10 cellular contexts compared by ENCODE assay signal in genomic region chr9:121298689-121299112, GRCh38. TPM values are rescaled to one million over a fixed set of nuclear protein-coding genes. Genes with fewer than 3 reads are reported as not detected.
A peak's percentile ranks its signal among the peaks of the same experiment; 100 is the strongest.
DNase-seq lines count a peak whose midpoint lies in the region; ATAC-seq, FAIRE-seq and TF ChIP-seq lines count a peak whose summit lies in the region.
"Had no signal": no experiment of that assay in that cellular context is flagged by ENCODE, and none has a peak within 500 bp of the region (broad histone marks: within the 10 kb centered on the region; RNA-seq: fewer than 3 reads in every experiment).

No MANE protein-coding gene starts in this region.

- no peaks in the 10 kb centered on the region for H3K27me3 ChIP-seq in colonic mucosa
- no peaks in the 10 kb centered on the region for H3K27me3 ChIP-seq in lung (ENCODE audit: control insufficient read depth, insufficient read depth)
- H3K27me3 ChIP-seq in tibial artery, result no peaks in the 10 kb centered on the region

- no peak for FAIRE-seq in HTR-8/SVneo (lab: Jason Lieb, UNC)

- H3K4me1 Mint-ChIP-seq in activated CD4-positive, alpha-beta T cell treated with anti-CD3 and anti-CD28 coated beads, Interleukin-2, amount 10 ng/mL, durations not matched to agents 7 days and 5 days, result peaks cover 17% of the 10 kb centered on the region

- H3K9me3 Mint-ChIP-seq in activated CD4-positive, alpha-beta T cell treated with anti-CD3 and anti-CD28 coated beads, Interleukin-2, amount 10 ng/mL, durations not matched to agents 7 days and 5 days, result no peaks in the 10 kb centered on the region

- H3K9ac ChIP-seq in colonic mucosa (ENCODE audit: low read depth in 2 of 2, low read length in 2 of 2), result peak overlapping the region in 1 of 2 donors; percentile 27

- no peaks in the 10 kb centered on the region for H3K9me3 ChIP-seq in colonic mucosa
- no peaks in the 10 kb centered on the region for H3K9me3 ChIP-seq in lung (ENCODE audit: control insufficient read depth in 2 of 2, insufficient read depth in 1 of 2, low read length in 1 of 2)
- H3K9me3 ChIP-seq in tibial artery, result no peaks in the 10 kb centered on the region

- peaks cover 21% of the 10 kb centered on the region for H3K27me3 Mint-ChIP-seq in activated CD4-positive, alpha-beta T cell treated with anti-CD3 and anti-CD28 coated beads, Interleukin-2, amount 10 ng/mL, durations not matched to agents 7 days and 5 days

- H3K36me3 Mint-ChIP-seq in activated CD4-positive, alpha-beta T cell treated with anti-CD3 and anti-CD28 coated beads, Interleukin-2, amount 10 ng/mL, durations not matched to agents 7 days and 5 days (ENCODE audit: low read depth), result no peaks in the 10 kb centered on the region

- CTCF ChIA-PET in activated CD4-positive, alpha-beta T cell treated with anti-CD3 and anti-CD28 coated beads, Interleukin-2, amount 10 ng/mL, durations not matched to agents 7 days and 5 days (lab: Charles Lee), result interaction anchor here (0.8 to 1.9 kb wide), 5 partner anchors 16 to 21 kb away, joined by 3 to 7 read pairs (median 4); no protein-coding TSS in a partner anchor

- POLR2A ChIA-PET in activated CD4-positive, alpha-beta T cell treated with anti-CD3 and anti-CD28 coated beads, Interleukin-2, amount 10 ng/mL, durations not matched to agents 7 days and 5 days (lab: Charles Lee), result no interaction called here

- H3K4me3 Mint-ChIP-seq in activated CD4-positive, alpha-beta T cell treated with anti-CD3 and anti-CD28 coated beads, Interleukin-2, amount 10 ng/mL, durations not matched to agents 7 days and 5 days, result peak overlapping the region; percentile 47

- H3K27ac ChIP-seq in colonic mucosa (peak overlapping the region; percentile 62), lung (ENCODE audit: low read depth in 1 of 2, low read length in 1 of 2) (peak overlapping the region; percentile 57 to 92), tibial artery (peak overlapping the region; percentile 92 to 95)

- H3K36me3 ChIP-seq in colonic mucosa, result peaks cover 9% of the 10 kb centered on the region
- peaks cover 0 to 19% of the 10 kb centered on the region in 2 donors for H3K36me3 ChIP-seq in lung (ENCODE audit: control insufficient read depth in 2 of 2, insufficient read depth in 2 of 2, low read length in 2 of 2)
- peaks cover 20 to 29% (median 20%) of the 10 kb centered on the region in 3 donors for H3K36me3 ChIP-seq in tibial artery

- peaks cover 6% of the 10 kb centered on the region for H3K4me1 ChIP-seq in colonic mucosa
- H3K4me1 ChIP-seq in lung (ENCODE audit: control insufficient read depth in 2 of 2, insufficient read depth in 2 of 2, low read length in 2 of 2), result peaks cover 10 to 39% of the 10 kb centered on the region in 2 donors
- peaks cover 26 to 94% (median 85%) of the 10 kb centered on the region in 4 donors for H3K4me1 ChIP-seq in tibial artery

- no peak overlapping the region for H3K27ac Mint-ChIP-seq in activated CD4-positive, alpha-beta T cell treated with anti-CD3 and anti-CD28 coated beads, Interleukin-2, amount 10 ng/mL, durations not matched to agents 7 days and 5 days

- no peak for DNase-seq in activated CD4-positive, alpha-beta T cell treated with anti-CD3 and anti-CD28 coated beads, Interleukin-2, amount 10 ng/mL, durations not matched to agents 7 days and 5 days
- DNase-seq in activated CD4-positive, alpha-beta T cell treated with anti-CD3 and anti-CD28 coated beads, Interleukin-2, amount 50 U/mL, for 4 hours, result no peak
- DNase-seq in colonic mucosa (no peak), lung (ENCODE audit: low spot score) (no peak), tibial artery (peak; percentile 67 to 77), HTR-8/SVneo (ENCODE audit: insufficient read length, low spot score) (no peak), NCI-H187 (lab: John Stamatoyannopoulos, UW) (no peak)
- DNase-seq: DMS79, KBM-7 had no signal

- ATAC-seq in lung (ENCODE audit: insufficient read depth, low FRiP score), result no peak
- ATAC-seq in GM19023 (IDR thresholded peaks at IDR 0.05; ENCODE audit: unreplicated experiment), result no peak

- H3K4me3 ChIP-seq in colonic mucosa (peak overlapping the region; percentile 47), lung (no peak overlapping the region), tibial artery (peak overlapping the region; percentile 57 to 64)

- intact Hi-C loops in colonic mucosa (cut with DNase I) (no loop called here), tibial artery (cut with DNase I; ENCODE audit: low total_unique reads) (no loop called here)

- no peak for TF ChIP-seq CTCF in colonic mucosa (IDR thresholded peaks at IDR 0.05)
- TF ChIP-seq CTCF in lung (IDR thresholded peaks at IDR 0.05; ENCODE audit: control extremely low read depth, extremely low read depth), result no peak
- TF ChIP-seq CTCF in tibial artery (IDR thresholded peaks at IDR 0.05), result no peak

- 4 to 25% methylated on average over 1 of the region's 1 CpG for WGBS in lung, 2 donors

RNA-seq across cellular contexts. Expression of gene GSN, which starts 30.7 kb away (rescaled TPM):
- total RNA-seq in activated CD4-positive, alpha-beta T cell treated with anti-CD3 and anti-CD28 coated beads, Interleukin-2, amount 10 ng/mL, durations not matched to agents 7 days and 5 days, result 1 to 10 TPM; 2.9 to 3.4 TPM
- total RNA-seq in colonic mucosa (100 to 1,000 TPM; 413 to 553 TPM), lung (100 to 1,000 TPM; 133 to 468 TPM)
- polyA plus RNA-seq in lung, result 100 to 1,000 TPM; 201 to 265 TPM

Comparison
In these comparisons a context has a peak if more than half of its experiments do, and no peak if none do; other contexts are left out.
1. DNase-seq: peak in tibial artery (2 of 2); none in activated CD4-positive, alpha-beta T cell treated with anti-CD3 and anti-CD28 coated beads, Interleukin-2, amount 10 ng/mL, durations not matched to agents 7 days and 5 days (single experiment), activated CD4-positive, alpha-beta T cell treated with anti-CD3 and anti-CD28 coated beads, Interleukin-2, amount 50 U/mL, for 4 hours (0 of 2), colonic mucosa (single experiment), lung (single experiment), HTR-8/SVneo (single experiment) and NCI-H187 (0 of 2).
2. RNA of gene GSN, which starts 30.7 kb away (total RNA-seq): 413 to 553 TPM in colonic mucosa and 133 to 468 TPM in lung; 2.9 to 3.4 TPM in activated CD4-positive, alpha-beta T cell treated with anti-CD3 and anti-CD28 coated beads, Interleukin-2, amount 10 ng/mL, durations not matched to agents 7 days and 5 days; every median in the first group is over 10 times any median in the second.
3. Peak in every context shown above with its lines, with median percentiles within 50 percentile points of each other: H3K27ac ChIP-seq.